1 cellular context compared by ENCODE assay signal in the genomic region with DNA sequence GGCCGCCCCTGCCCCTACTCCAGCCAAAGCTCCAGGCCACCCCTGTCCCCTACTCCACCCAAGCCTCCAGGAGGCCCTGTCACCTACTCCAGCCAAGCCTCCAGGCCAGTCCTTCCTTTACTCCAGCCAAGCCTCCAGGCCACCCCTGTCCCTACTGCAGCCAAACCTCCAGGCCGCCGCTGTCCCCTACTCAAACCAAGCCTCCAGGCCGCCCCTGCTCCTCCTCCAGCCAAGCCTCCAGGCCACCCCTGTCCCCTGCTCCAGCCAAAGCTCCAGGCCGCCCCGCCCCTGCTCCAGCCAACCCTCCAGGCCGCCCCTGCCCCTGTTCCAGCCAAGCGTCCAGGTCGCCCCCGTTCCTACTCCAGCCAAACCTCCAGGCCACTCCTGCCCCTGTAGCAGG.
TF ChIP-seq lines count a peak whose summit lies in the region.

No MANE protein-coding gene starts in this region.

TF ChIP-seq in GM12878, 131 proteins besides CTCF, POLR2A, EP300 and RAD21:
- TF ChIP-seq RCOR1 (conservative IDR thresholded peaks at IDR 0.05; ENCODE audit: low read depth, low read length) (no peak), NR2C1 (IDR thresholded peaks at IDR 0.05) (no peak), JUNB (IDR thresholded peaks at IDR 0.05) (no peak), FOXM1 (IDR thresholded peaks at IDR 0.05; ENCODE audit: low read depth, low read length) (no peak), RELA (IDR thresholded peaks at IDR 0.05; ENCODE audit: borderline replicate concordance, partially characterized antibody) (no peak), ZNF274 (IDR thresholded peaks at IDR 0.05; ENCODE audit: insufficient read depth, insufficient read length) (no peak), YBX1 (IDR thresholded peaks at IDR 0.05) (no peak)
- TF ChIP-seq, protein P1, sequence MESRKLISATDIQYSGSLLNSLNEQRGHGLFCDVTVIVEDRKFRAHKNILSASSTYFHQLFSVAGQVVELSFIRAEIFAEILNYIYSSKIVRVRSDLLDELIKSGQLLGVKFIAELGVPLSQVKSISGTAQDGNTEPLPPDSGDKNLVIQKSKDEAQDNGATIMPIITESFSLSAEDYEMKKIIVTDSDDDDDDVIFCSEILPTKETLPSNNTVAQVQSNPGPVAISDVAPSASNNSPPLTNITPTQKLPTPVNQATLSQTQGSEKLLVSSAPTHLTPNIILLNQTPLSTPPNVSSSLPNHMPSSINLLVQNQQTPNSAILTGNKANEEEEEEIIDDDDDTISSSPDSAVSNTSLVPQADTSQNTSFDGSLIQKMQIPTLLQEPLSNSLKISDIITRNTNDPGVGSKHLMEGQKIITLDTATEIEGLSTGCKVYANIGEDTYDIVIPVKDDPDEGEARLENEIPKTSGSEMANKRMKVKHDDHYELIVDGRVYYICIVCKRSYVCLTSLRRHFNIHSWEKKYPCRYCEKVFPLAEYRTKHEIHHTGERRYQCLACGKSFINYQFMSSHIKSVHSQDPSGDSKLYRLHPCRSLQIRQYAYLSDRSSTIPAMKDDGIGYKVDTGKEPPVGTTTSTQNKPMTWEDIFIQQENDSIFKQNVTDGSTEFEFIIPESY (IDR thresholded peaks at IDR 0.05), result no peak
- TF ChIP-seq, protein P2, sequence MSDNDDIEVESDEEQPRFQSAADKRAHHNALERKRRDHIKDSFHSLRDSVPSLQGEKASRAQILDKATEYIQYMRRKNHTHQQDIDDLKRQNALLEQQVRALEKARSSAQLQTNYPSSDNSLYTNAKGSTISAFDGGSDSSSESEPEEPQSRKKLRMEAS (IDR thresholded peaks at IDR 0.05; ENCODE audit: low read depth, low read length), result no peak
TF ChIP-seq in GM12878: peak in this region for 0.
